In the genomic region with DNA sequence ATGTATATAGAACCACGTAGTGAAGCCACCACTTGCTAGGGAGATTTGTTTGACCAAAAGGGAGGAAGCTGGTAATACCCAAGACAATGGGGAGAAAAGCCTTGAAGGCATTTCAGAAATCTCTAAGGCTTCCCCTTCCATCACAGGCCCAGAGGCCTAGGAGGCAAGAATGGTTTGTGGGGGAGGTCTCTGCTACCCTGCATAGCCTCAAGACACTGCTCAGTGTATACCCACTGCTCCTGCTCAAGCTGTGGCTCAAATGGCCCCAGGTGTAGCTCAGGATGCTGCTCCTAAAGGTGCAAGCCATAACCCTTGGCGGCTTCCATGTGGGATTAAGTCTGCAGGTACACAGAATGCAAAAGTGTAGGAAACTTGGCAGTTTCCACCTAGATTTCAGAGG, we compare ENCODE assay signal across 9 cellular contexts.
"Had no signal": no experiment of that assay in that cellular context is flagged by ENCODE, and none has a peak within 500 bp of the region (broad histone marks: within the 10 kb centered on the region; RNA-seq: fewer than 3 reads in every experiment).

No MANE protein-coding gene starts in this region.

- H3K4me3 Mint-ChIP-seq: IgD-negative memory B cell had no signal

- H3K9ac ChIP-seq: GM23248 had no signal

- DNase-seq: GM23248, GOT3, H7, KG1 had no signal

- H3K27ac Mint-ChIP-seq: IgD-negative memory B cell had no signal

- ATAC-seq: HCT116, HepG2 had no signal

- H3K4me3 ChIP-seq: GM23248, HAP-1 had no signal

- H3K27me3 Mint-ChIP-seq: IgD-negative memory B cell had no signal

- H3K36me3 ChIP-seq: HAP-1 had no signal

- H3K4me1 Mint-ChIP-seq: IgD-negative memory B cell had no signal

- H3K36me3 Mint-ChIP-seq: IgD-negative memory B cell had no signal

- H3K9me3 ChIP-seq: HAP-1 had no signal

- H3K4me1 ChIP-seq: HAP-1 had no signal

- H3K27ac ChIP-seq: GM23248, HL-60 had no signal
